ENCODE assay signal across 22 cellular contexts in the genomic region with DNA sequence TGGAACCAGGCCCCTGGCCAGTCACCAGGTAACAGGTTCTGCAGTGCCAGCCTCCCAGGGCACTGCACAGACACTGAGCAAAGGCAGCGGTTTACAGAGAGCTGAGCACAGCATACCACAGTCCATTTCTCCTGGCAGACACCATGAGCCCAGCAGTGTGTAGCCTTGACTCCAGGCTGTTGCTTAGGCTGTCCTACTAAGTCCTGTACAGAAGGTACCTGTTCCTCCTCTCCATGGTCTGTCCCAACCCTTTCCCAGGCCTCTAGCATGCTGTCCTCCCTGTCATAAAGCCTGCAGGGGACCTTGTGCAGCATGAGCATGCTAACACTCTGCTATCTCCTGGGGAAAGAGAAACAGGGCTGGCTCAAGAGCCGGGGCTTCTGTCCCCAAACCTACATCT. TPM values are rescaled to one million over a fixed set of nuclear protein-coding genes. Genes with fewer than 3 reads are reported as not detected.
A peak's percentile ranks its signal among the peaks of the same experiment; 100 is the strongest.
DNase-seq lines count a peak whose midpoint lies in the region; ATAC-seq, FAIRE-seq and TF ChIP-seq lines count a peak whose summit lies in the region.
"Had no signal": no experiment of that assay in that cellular context is flagged by ENCODE, and none has a peak within 500 bp of the region (broad histone marks: within the 10 kb centered on the region; RNA-seq: fewer than 3 reads in every experiment).

No MANE protein-coding gene starts in this region.

- CTCF ChIA-PET in K562 (lab: Yijun Ruan, JAX; ENCODE audit: low intra/inter-chr PET ratio), result no interaction called here

- no peak for TF ChIP-seq CTCF in K562 (IDR thresholded peaks at IDR 0.05 in 2 of 3, conservative IDR thresholded peaks at IDR 0.05 in 1 of 3; ENCODE audit: insufficient read depth in 2 of 3, low read depth in 1 of 3, low read length in 3 of 3)
- TF ChIP-seq CTCF in osteocyte (IDR thresholded peaks at IDR 0.05), result no peak
- no peak for TF ChIP-seq CTCF in thyroid gland (IDR thresholded peaks at IDR 0.05)
- TF ChIP-seq CTCF in kidney (IDR thresholded peaks at IDR 0.05; ENCODE audit: borderline replicate concordance, extremely low read depth, insufficient read depth), result no peak

- WGBS in K562 (ENCODE audit: insufficient coverage, low coverage, missing lambda C conversion rate), result 61% methylated on average over 2 of the region's 2 CpGs
- 88 to 95% methylated on average over 1 to 2 of the region's 2 CpGs for WGBS in thyroid gland, 2 donors

- FAIRE-seq in K562 (lab: Jason Lieb, UNC), result no peak
- FAIRE-seq in kidney (lab: Jason Lieb, UNC), result no peak
- FAIRE-seq: GM12892 had no signal

- H3K36me3 Mint-ChIP-seq in osteocyte (ENCODE audit: unreplicated experiment), result no peaks in the 10 kb centered on the region
- peaks cover 2% of the 10 kb centered on the region for H3K36me3 Mint-ChIP-seq in activated T-cell treated with anti-CD3 and anti-CD28 coated beads, Interleukin-2, amount 50 U/mL, for 4 hours (ENCODE audit: insufficient read depth)
- peaks cover 16% of the 10 kb centered on the region for H3K36me3 Mint-ChIP-seq in stimulated activated memory B cell treated with anti-CD40 and anti-IgM and Interleukin-4, amounts not matched to agents 10 μg/mL and 1 μg/mL and 100 μg/mL, for 72 hours
- H3K36me3 Mint-ChIP-seq: activated naive CD4-positive, alpha-beta T cell treated with anti-CD3 and anti-CD28 coated beads, Interleukin-2, amount 50 U/mL, for 24 hours had no signal

- TF ChIP-seq RAD21 in K562 (CRISPR knock-in tag; conservative IDR thresholded peaks at IDR 0.05 in 1 of 2, IDR thresholded peaks at IDR 0.05 in 1 of 2), result no peak

- H4K20me1 ChIP-seq in K562 (replicated peaks; ENCODE audit: control insufficient read depth, insufficient read depth, low read length), result peaks cover 58% of the 10 kb centered on the region

- no peak for ATAC-seq in K562
- no peak for ATAC-seq in activated T-cell treated with anti-CD3 and anti-CD28 coated beads, Interleukin-2, amount 50 U/mL, for 4 hours
- ATAC-seq in stimulated activated memory B cell treated with anti-CD40 and anti-IgM and Interleukin-4, amounts not matched to agents 10 μg/mL and 1 μg/mL and 100 μg/mL, for 72 hours, result no peak
- ATAC-seq: left lobe of liver had no signal

- H3K27me3 ChIP-seq in K562 (ENCODE audit: control insufficient read depth in 2 of 2, insufficient read depth in 2 of 2, low read length in 2 of 2) (no peaks in the 10 kb centered on the region), thyroid gland (no peaks in the 10 kb centered on the region)

- H3K27me3 Mint-ChIP-seq in osteocyte (ENCODE audit: unreplicated experiment), result no peaks in the 10 kb centered on the region
- no peaks in the 10 kb centered on the region for H3K27me3 Mint-ChIP-seq in activated T-cell treated with anti-CD3 and anti-CD28 coated beads, Interleukin-2, amount 50 U/mL, for 4 hours (ENCODE audit: low read depth)
- no peaks in the 10 kb centered on the region for H3K27me3 Mint-ChIP-seq in stimulated activated memory B cell treated with anti-CD40 and anti-IgM and Interleukin-4, amounts not matched to agents 10 μg/mL and 1 μg/mL and 100 μg/mL, for 72 hours
- H3K27me3 Mint-ChIP-seq: activated naive CD4-positive, alpha-beta T cell treated with anti-CD3 and anti-CD28 coated beads, Interleukin-2, amount 50 U/mL, for 24 hours; progenitor cell of endocrine pancreas had no signal

- H3K9me1 ChIP-seq in K562 (ENCODE audit: control insufficient read depth, insufficient read depth, low read length), result peaks cover 24% of the 10 kb centered on the region

- no peak for TF ChIP-seq EP300 in K562 (IDR thresholded peaks at IDR 0.05; ENCODE audit: low read length)

- H3K4me3 ChIP-seq in K562, result no peak overlapping the region
- H3K4me3 ChIP-seq in thyroid gland (replicated peaks in 1 of 3), result no peak overlapping the region
- no peak overlapping the region for H3K4me3 ChIP-seq in kidney (ENCODE audit: low read length in 2 of 2)

- intact Hi-C loops in K562 (cut with micrococcal nuclease), result loop anchor here (10.0 kb wide), 1 partner anchor 506 kb away; no protein-coding TSS in a partner anchor
- intact Hi-C loops in thyroid gland (cut with DNase I), result no loop called here
- intact Hi-C loops in kidney (cut with DNase I), result no loop called here

- H2AFZ ChIP-seq in K562 (ENCODE audit: low read depth, low read length), result no peak overlapping the region

- H3K4me1 ChIP-seq in K562 (replicated peaks in 1 of 2; ENCODE audit: control insufficient read depth in 2 of 2, insufficient read depth in 2 of 2, low read length in 2 of 2) (peaks cover 30 to 48% of the 10 kb centered on the region in 2 experiments), thyroid gland (peaks cover 78 to 96% of the 10 kb centered on the region in 2 donors), kidney (ENCODE audit: control insufficient read depth in 1 of 2, insufficient read depth in 1 of 2, low read depth in 1 of 2, low read length in 2 of 2) (peaks cover 75 to 77% of the 10 kb centered on the region in 2 donors)

- H3K27ac ChIP-seq in K562 (ENCODE audit: extremely low read depth, low read depth, low read length) (no peak overlapping the region), epithelial cell of prostate (peak overlapping the region; percentile 46), thyroid gland (peak overlapping the region; percentile 2 to 90 (median 85)), kidney (ENCODE audit: low read depth in 2 of 2, low read length in 2 of 2) (peak overlapping the region in 1 of 2 donors; percentile 79)

- peak overlapping the region; percentile 88 for H3K27ac Mint-ChIP-seq in osteocyte (ENCODE audit: unreplicated experiment)
- no peak overlapping the region for H3K27ac Mint-ChIP-seq in stimulated activated memory B cell treated with anti-CD40 and anti-IgM and Interleukin-4, amounts not matched to agents 10 μg/mL and 1 μg/mL and 100 μg/mL, for 72 hours
- H3K27ac Mint-ChIP-seq: activated naive CD4-positive, alpha-beta T cell treated with anti-CD3 and anti-CD28 coated beads, Interleukin-2, amount 50 U/mL, for 24 hours; activated T-helper 1 cell treated with anti-CD3 and anti-CD28 coated beads, Interleukin-12 subunit alpha, Interleukin-12 subunit beta, Interleukin-2, Interleukin-4 antibody, amounts not matched to agents 30 ng/mL and 10 ng/mL and 1 ng/mL, durations not matched to agents 14 hours and 24 hours and 36 hours; progenitor cell of endocrine pancreas had no signal

- H3K4me1 Mint-ChIP-seq in osteocyte (ENCODE audit: unreplicated experiment), result peaks cover 78% of the 10 kb centered on the region
- peaks cover 17% of the 10 kb centered on the region for H3K4me1 Mint-ChIP-seq in activated T-cell treated with anti-CD3 and anti-CD28 coated beads, Interleukin-2, amount 50 U/mL, for 4 hours (ENCODE audit: low read depth)
- peaks cover 72% of the 10 kb centered on the region for H3K4me1 Mint-ChIP-seq in stimulated activated memory B cell treated with anti-CD40 and anti-IgM and Interleukin-4, amounts not matched to agents 10 μg/mL and 1 μg/mL and 100 μg/mL, for 72 hours

- DNase-seq in K562 (ENCODE audit: extremely low read depth in 1 of 4, low spot score in 3 of 4), result no peak
- no peak for DNase-seq in epithelial cell of prostate (ENCODE audit: low read depth, low spot score)
- no peak for DNase-seq in osteocyte (ENCODE audit: extremely low spot score, unreplicated experiment)
- no peak for DNase-seq in thyroid gland
- DNase-seq in activated T-cell treated with anti-CD3 and anti-CD28 coated beads, Interleukin-2, amount 50 U/mL, for 4 hours, result no peak
- DNase-seq in SIG-M5 treated with dmso at 0.1 percent for 504 hours (lab: John Stamatoyannopoulos, UW; ENCODE audit: unreplicated experiment), result no peak
- DNase-seq in kidney, result no peak
- DNase-seq: anterior cingulate cortex; central memory CD4-positive, alpha-beta T cell; foreskin melanocyte; NCI-H1105 treated with DMSO at 0.1 percent for 48 hours; NCI-H446 treated with DMSO at 0.1 percent for 48 hours; stimulated activated CD4-positive, alpha-beta T cell treated with anti-CD3 and anti-CD28 coated beads, Interleukin-2, amount 100 ng/mL, for 24 hours had no signal

- peak overlapping the region in 1 of 2 experiments; percentile 28; a peak in 1 of 4 replicates for H3K9ac ChIP-seq in K562 (ENCODE audit: insufficient read depth in 1 of 2, low read depth in 2 of 2, low read length in 2 of 2)
- peak overlapping the region in 1 of 2 donors; percentile 60 for H3K9ac ChIP-seq in kidney (ENCODE audit: low read length in 2 of 2)

- H3K9me3 Mint-ChIP-seq in osteocyte (ENCODE audit: unreplicated experiment), result no peaks in the 10 kb centered on the region
- H3K9me3 Mint-ChIP-seq in activated T-cell treated with anti-CD3 and anti-CD28 coated beads, Interleukin-2, amount 50 U/mL, for 4 hours, result no peaks in the 10 kb centered on the region
- H3K9me3 Mint-ChIP-seq in stimulated activated memory B cell treated with anti-CD40 and anti-IgM and Interleukin-4, amounts not matched to agents 10 μg/mL and 1 μg/mL and 100 μg/mL, for 72 hours, result no peaks in the 10 kb centered on the region
- H3K9me3 Mint-ChIP-seq: activated naive CD4-positive, alpha-beta T cell treated with anti-CD3 and anti-CD28 coated beads, Interleukin-2, amount 50 U/mL, for 24 hours; activated T-helper 1 cell treated with anti-CD3 and anti-CD28 coated beads, Interleukin-12 subunit alpha, Interleukin-12 subunit beta, Interleukin-2, Interleukin-4 antibody, amounts not matched to agents 30 ng/mL and 10 ng/mL and 1 ng/mL, durations not matched to agents 14 hours and 24 hours and 36 hours had no signal

- no peak for TF ChIP-seq POLR2A in K562 (conservative IDR thresholded peaks at IDR 0.05)
- TF ChIP-seq POLR2A in thyroid gland (IDR thresholded peaks at IDR 0.05), result no peak

- H3K79me2 ChIP-seq in K562 (ENCODE audit: control insufficient read depth, insufficient read depth, low read length), result peaks cover 48% of the 10 kb centered on the region

- in situ Hi-C loops in K562 (cut with MboI), result no loop called here

- BruUV-seq in K562 (replicated peaks; lab: Mats Ljungman, UMichigan), result no TSS peak

- POLR2A ChIA-PET in K562 (lab: Yijun Ruan, JAX), result interaction anchor here (0.6 to 1.5 kb wide), 4 partner anchors 9 to 275 kb away, joined by 3 to 6 read pairs (median 4); no protein-coding TSS in a partner anchor

- 0 out of 2 replicates have a peak overlapping the region, but pooled peaks have one; percentile 43 for H3K4me2 ChIP-seq in K562 (ENCODE audit: insufficient read depth, low read length)

- H3K4me3 Mint-ChIP-seq in osteocyte (ENCODE audit: unreplicated experiment), result no peak overlapping the region
- H3K4me3 Mint-ChIP-seq in activated T-cell treated with anti-CD3 and anti-CD28 coated beads, Interleukin-2, amount 50 U/mL, for 4 hours, result no peak overlapping the region
- no peak overlapping the region for H3K4me3 Mint-ChIP-seq in stimulated activated memory B cell treated with anti-CD40 and anti-IgM and Interleukin-4, amounts not matched to agents 10 μg/mL and 1 μg/mL and 100 μg/mL, for 72 hours
- H3K4me3 Mint-ChIP-seq: activated naive CD4-positive, alpha-beta T cell treated with anti-CD3 and anti-CD28 coated beads, Interleukin-2, amount 50 U/mL, for 24 hours; activated T-helper 1 cell treated with anti-CD3 and anti-CD28 coated beads, Interleukin-12 subunit alpha, Interleukin-12 subunit beta, Interleukin-2, Interleukin-4 antibody, amounts not matched to agents 30 ng/mL and 10 ng/mL and 1 ng/mL, durations not matched to agents 14 hours and 24 hours and 36 hours had no signal

- H3K36me3 ChIP-seq in K562 (ENCODE audit: control insufficient read depth, insufficient read depth, low read length) (peaks cover 36% of the 10 kb centered on the region; the same call in 2 of the 3 replicates), thyroid gland (no peaks in the 10 kb centered on the region), kidney (ENCODE audit: control insufficient read depth in 1 of 2, insufficient read depth in 2 of 2, low read length in 2 of 2) (no peaks in the 10 kb centered on the region)

- no peaks in the 10 kb centered on the region for H3K9me3 ChIP-seq in K562 (replicated peaks; ENCODE audit: control insufficient read depth, insufficient read depth, low read depth, low read length)
- no peaks in the 10 kb centered on the region for H3K9me3 ChIP-seq in thyroid gland
- no peaks in the 10 kb centered on the region for H3K9me3 ChIP-seq in kidney (ENCODE audit: control insufficient read depth in 1 of 2, low read length in 2 of 2)

RNA-seq across cellular contexts. Expression of a gene that starts 20.0 kb away (rescaled TPM):
- 30.0 and 74.0 TPM in 2 replicates for total RNA-seq in K562 (2011; cell fraction: chromatin; rRNA removed; ENCODE audit: low replicate concordance)
- total RNA-seq in K562 (2011; cell fraction: nucleolus; rRNA removed), result 56.4 and 56.6 TPM in 2 replicates
- 38.9 and 42.7 TPM in 2 replicates for total RNA-seq in K562 (2011; cell fraction: nucleoplasm; rRNA removed)
- 45.6 and 54.5 TPM in 2 replicates for total RNA-seq in K562 (2014; rRNA removed)
- total RNA-seq in K562 (2014; rRNA removed; fragmentation: Illumina TruSeq; extraction: Trizol), result 22.0 and 30.6 TPM in 2 replicates
- 51.8 and 53.5 TPM in 2 replicates for total RNA-seq in K562 (2015; rRNA removed; fragmentation: Illumina TruSeq; extraction: Trizol)
- 61.3 and 61.5 TPM in 2 replicates for total RNA-seq in K562 (2021)
- polyA plus RNA-seq in K562 (2011; rRNA removed), result 48.2 and 51.5 TPM in 2 replicates
- polyA plus RNA-seq in K562 (2011; cell fraction: cytosol; rRNA removed), result 97.2 and 146 TPM in 2 replicates
- 52.3 and 67.8 TPM in 2 replicates for polyA plus RNA-seq in K562 (2011; cell fraction: nucleus; rRNA removed)
- 84.3 and 116 TPM in 2 replicates for polyA plus RNA-seq in K562 (2012)
- polyA plus RNA-seq in K562 (2014; fragmentation: Illumina TruSeq; extraction: Trizol), result 64.9 and 69.7 TPM in 2 replicates
- 10 to 100 TPM; 23.2 to 40.7 TPM for polyA plus RNA-seq in K562 (2014; fragmentation: Nextera tagmentation; extraction: Ambion mirVana)
- 33.9 and 37.3 TPM in 2 replicates for polyA plus RNA-seq in K562 (2014; rRNA removed)
- polyA minus RNA-seq in K562 (2011; rRNA and poly(A)+ RNA removed), result 45.3 and 118 TPM in 2 replicates
- polyA minus RNA-seq in K562 (2011; cell fraction: cytosol; rRNA and poly(A)+ RNA removed), result 61.6 and 78.2 TPM in 2 replicates
- polyA minus RNA-seq in K562 (2011; cell fraction: nucleus; rRNA and poly(A)+ RNA removed), result 17.6 and 17.7 TPM in 2 replicates
- 112 and 116 TPM in 2 replicates for total RNA-seq in osteocyte
- total RNA-seq in thyroid gland, result 100 to 1,000 TPM; 110 to 238 (median 142) TPM
- 10 to 100 TPM; 36.0 to 49.1 (median 44.5) TPM for total RNA-seq in activated T-cell treated with anti-CD3 and anti-CD28 coated beads, Interleukin-2, amount 50 U/mL, for 4 hours
- 100 TPM for total RNA-seq in kidney
- 208 TPM for polyA plus RNA-seq in kidney (ENCODE audit: insufficient read depth, low read depth, low replicate concordance)

RNA-seq across cellular contexts. Expression of a gene that starts 22.4 kb away (rescaled TPM):
- total RNA-seq in K562 (2011; cell fraction: chromatin; rRNA removed; ENCODE audit: low replicate concordance), result not detected in 2 replicates
- total RNA-seq in K562 (2011; cell fraction: nucleolus; rRNA removed), result not detected in 2 replicates
- total RNA-seq in K562 (2011; cell fraction: nucleoplasm; rRNA removed), result not detected in 2 replicates
- not detected in 2 replicates for total RNA-seq in K562 (2014; rRNA removed)
- not detected in 2 replicates for total RNA-seq in K562 (2014; rRNA removed; fragmentation: Illumina TruSeq; extraction: Trizol)
- total RNA-seq in K562 (2015; rRNA removed; fragmentation: Illumina TruSeq; extraction: Trizol), result not detected in 2 replicates
- not detected in 2 replicates for total RNA-seq in K562 (2021)
- not detected in 2 replicates for polyA plus RNA-seq in K562 (2011; rRNA removed)
- not detected in 2 replicates for polyA plus RNA-seq in K562 (2011; cell fraction: cytosol; rRNA removed)
- polyA plus RNA-seq in K562 (2011; cell fraction: nucleus; rRNA removed), result not detected in 2 replicates
- polyA plus RNA-seq in K562 (2012), result not detected in 2 replicates
- not detected in 2 replicates for polyA plus RNA-seq in K562 (2014; fragmentation: Illumina TruSeq; extraction: Trizol)
- polyA plus RNA-seq in K562 (2014; fragmentation: Nextera tagmentation; extraction: Ambion mirVana), result not detected
- polyA plus RNA-seq in K562 (2014; rRNA removed), result not detected in 2 replicates
- polyA minus RNA-seq in K562 (2011; rRNA and poly(A)+ RNA removed), result not detected in 2 replicates
- polyA minus RNA-seq in K562 (2011; cell fraction: cytosol; rRNA and poly(A)+ RNA removed), result not detected in 2 replicates
- not detected in 2 replicates for polyA minus RNA-seq in K562 (2011; cell fraction: nucleus; rRNA and poly(A)+ RNA removed)
- total RNA-seq in osteocyte, result not detected in 2 replicates
- not detected for total RNA-seq in thyroid gland
- not detected for total RNA-seq in activated T-cell treated with anti-CD3 and anti-CD28 coated beads, Interleukin-2, amount 50 U/mL, for 4 hours
- total RNA-seq in kidney, result not detected
- polyA plus RNA-seq in kidney (ENCODE audit: insufficient read depth, low read depth, low replicate concordance), result 2.7 TPM
- total RNA-seq: activated T-helper 1 cell treated with anti-CD3 and anti-CD28 coated beads, Interleukin-12 subunit alpha, Interleukin-12 subunit beta, Interleukin-2, Interleukin-4 antibody, amounts not matched to agents 30 ng/mL and 10 ng/mL and 1 ng/mL, durations not matched to agents 14 hours and 24 hours and 36 hours; Daoy; left lobe of liver; M059J; progenitor cell of endocrine pancreas had no signal
- polyA plus RNA-seq: neural cell had no signal

RNA-seq across cellular contexts. Expression of a gene that starts 30.0 kb away (rescaled TPM):
- 3.4 and 5.6 TPM in 2 replicates for total RNA-seq in K562 (2011; cell fraction: chromatin; rRNA removed; ENCODE audit: low replicate concordance)
- total RNA-seq in K562 (2011; cell fraction: nucleolus; rRNA removed), result 3.0 and 4.7 TPM in 2 replicates
- 2.4 and 6.9 TPM in 2 replicates for total RNA-seq in K562 (2011; cell fraction: nucleoplasm; rRNA removed)
- total RNA-seq in K562 (2014; rRNA removed), result 0.95 and 2.9 TPM in 2 replicates
- 0.22 and 0.55 TPM in 2 replicates for total RNA-seq in K562 (2014; rRNA removed; fragmentation: Illumina TruSeq; extraction: Trizol)
- 0.60 and 0.65 TPM in 2 replicates for total RNA-seq in K562 (2015; rRNA removed; fragmentation: Illumina TruSeq; extraction: Trizol)
- total RNA-seq in K562 (2021), result 1.9 and 2.0 TPM in 2 replicates
- 0.79 and 2.2 TPM in 2 replicates for polyA plus RNA-seq in K562 (2011; rRNA removed)
- polyA plus RNA-seq in K562 (2011; cell fraction: cytosol; rRNA removed), result 1.8 and 2.4 TPM in 2 replicates
- polyA plus RNA-seq in K562 (2011; cell fraction: nucleus; rRNA removed), result 3.4 and 4.8 TPM in 2 replicates
- polyA plus RNA-seq in K562 (2012), result 0.86 and 2.0 TPM in 2 replicates
- 1.4 and 2.7 TPM in 2 replicates for polyA plus RNA-seq in K562 (2014; fragmentation: Illumina TruSeq; extraction: Trizol)
- under 1 TPM; 0.08 to 0.18 TPM for polyA plus RNA-seq in K562 (2014; fragmentation: Nextera tagmentation; extraction: Ambion mirVana)
- polyA plus RNA-seq in K562 (2014; rRNA removed), result 1.4 and 2.2 TPM in 2 replicates
- polyA minus RNA-seq in K562 (2011; rRNA and poly(A)+ RNA removed), result 0.72 and 1.1 TPM in 2 replicates
- polyA minus RNA-seq in K562 (2011; cell fraction: cytosol; rRNA and poly(A)+ RNA removed), result 1.9 and 2.9 TPM in 2 replicates
- 0.67 and 0.81 TPM in 2 replicates for polyA minus RNA-seq in K562 (2011; cell fraction: nucleus; rRNA and poly(A)+ RNA removed)
- 0.40 and 0.68 TPM in 2 replicates for total RNA-seq in osteocyte
- 10 to 100 TPM in 2 of 4 donors, 1 to 10 TPM in 2; 4.6 to 11.9 (median 9.0) TPM for total RNA-seq in thyroid gland
- total RNA-seq in activated T-cell treated with anti-CD3 and anti-CD28 coated beads, Interleukin-2, amount 50 U/mL, for 4 hours, result 1 to 10 TPM; 3.9 to 6.1 (median 5.2) TPM
- 139 TPM for total RNA-seq in kidney
- polyA plus RNA-seq in kidney (ENCODE audit: insufficient read depth, low read depth, low replicate concordance), result 1,022 TPM
- total RNA-seq: Daoy had no signal

RNA-seq across cellular contexts. Expression of a gene that starts 44.7 kb away (rescaled TPM):
- total RNA-seq in K562 (2011; cell fraction: chromatin; rRNA removed; ENCODE audit: low replicate concordance), result not detected in 2 replicates
- total RNA-seq in K562 (2011; cell fraction: nucleolus; rRNA removed), result 0.50 TPM in 1 of 2 replicates, not detected in the other
- not detected in 2 replicates for total RNA-seq in K562 (2011; cell fraction: nucleoplasm; rRNA removed)
- total RNA-seq in K562 (2014; rRNA removed) (0.24 and 0.77 TPM in 2 replicates), K562 (2014; rRNA removed; fragmentation: Illumina TruSeq; extraction: Trizol) (not detected in 2 replicates), K562 (2015; rRNA removed; fragmentation: Illumina TruSeq; extraction: Trizol) (0.36 TPM in 1 of 2 replicates, not detected in the other), K562 (2021) (0.16 TPM in 1 of 2 replicates, not detected in the other), osteocyte (13.5 and 15.4 TPM in 2 replicates), thyroid gland (10 to 100 TPM; 33.3 to 63.8 (median 50.9) TPM), kidney (23.6 TPM)
- polyA plus RNA-seq in K562 (2011; rRNA removed) (0.06 and 0.07 TPM in 2 replicates), K562 (2014; fragmentation: Illumina TruSeq; extraction: Trizol) (not detected in 2 replicates), K562 (2014; fragmentation: Nextera tagmentation; extraction: Ambion mirVana) (not detected), K562 (2014; rRNA removed) (0.25 TPM in 1 of 2 replicates, not detected in the other), kidney (ENCODE audit: insufficient read depth, low read depth, low replicate concordance) (14.6 TPM)
- 0.13 and 0.95 TPM in 2 replicates for polyA plus RNA-seq in K562 (2011; cell fraction: cytosol; rRNA removed)
- 0.28 and 0.43 TPM in 2 replicates for polyA plus RNA-seq in K562 (2011; cell fraction: nucleus; rRNA removed)
- 0.17 TPM in 1 of 2 replicates, not detected in the other for polyA plus RNA-seq in K562 (2012)
- polyA minus RNA-seq in K562 (2011; rRNA and poly(A)+ RNA removed), result not detected in 2 replicates
- polyA minus RNA-seq in K562 (2011; cell fraction: cytosol; rRNA and poly(A)+ RNA removed), result not detected in 2 replicates
- polyA minus RNA-seq in K562 (2011; cell fraction: nucleus; rRNA and poly(A)+ RNA removed), result 0.54 TPM in 1 of 2 replicates, not detected in the other
- under 1 TPM; 0.61 to 0.99 (median 0.79) TPM for total RNA-seq in activated T-cell treated with anti-CD3 and anti-CD28 coated beads, Interleukin-2, amount 50 U/mL, for 4 hours

Comparison
In these comparisons a context has a peak if more than half of its experiments do, and no peak if none do; other contexts are left out.
1. RNA of a gene that starts 30.0 kb away (total RNA-seq): 139 TPM in kidney (single experiment); 4.6 to 11.9 TPM in thyroid gland, 3.9 to 6.1 TPM in activated T-cell treated with anti-CD3 and anti-CD28 coated beads, Interleukin-2, amount 50 U/mL, for 4 hours, 0.22 to 6.9 TPM in K562 and 0.40 to 0.68 TPM in osteocyte; every median in the first group is over 10 times any median in the second.